Comparison of ENCODE assay signal across 13 cellular contexts in genomic region chr9:17082343-17082742, GRCh38. TPM values are rescaled to one million over a fixed set of nuclear protein-coding genes. Genes with fewer than 3 reads are reported as not detected.
DNase-seq lines count a peak whose midpoint lies in the region; ATAC-seq and TF ChIP-seq lines count a peak whose summit lies in the region.
"Had no signal": no experiment of that assay in that cellular context is flagged by ENCODE, and none has a peak within 500 bp of the region (broad histone marks: within the 10 kb centered on the region; RNA-seq: fewer than 3 reads in every experiment).

No MANE protein-coding gene starts in this region.

- H3K36me3 ChIP-seq in BE2C: no peaks in the 10 kb centered on the region
- no peaks in the 10 kb centered on the region for H3K36me3 ChIP-seq in Karpas-422 (ENCODE audit: insufficient read depth, low read length)

- H3K27me3 ChIP-seq in BE2C (no peaks in the 10 kb centered on the region), Karpas-422 (ENCODE audit: low read length) (no peaks in the 10 kb centered on the region)

- no peak overlapping the region for H3K4me3 ChIP-seq in BE2C (ENCODE audit: low read depth, low read length)
- H3K4me3 ChIP-seq in Karpas-422 (ENCODE audit: low read length): no peak overlapping the region
- no peak overlapping the region for H3K4me3 ChIP-seq in epithelial cell of esophagus (ENCODE audit: low read length)

- no peak overlapping the region for H3K9ac ChIP-seq in Karpas-422 (ENCODE audit: low read length)

- no peak overlapping the region for H3K27ac Mint-ChIP-seq in nephron progenitor cell
- H3K27ac Mint-ChIP-seq in stimulated activated memory B cell treated with anti-CD40 and anti-IgM and Interleukin-4, amounts not matched to agents 10 μg/mL and 1 μg/mL and 100 μg/mL, for 72 hours: no peak overlapping the region

- 0 out of 2 replicates have a peak overlapping the region, but pooled peaks have one; percentile 7 for H2AFZ ChIP-seq in Karpas-422 (ENCODE audit: low read length)

- no peaks in the 10 kb centered on the region for H4K20me1 ChIP-seq in Karpas-422 (ENCODE audit: insufficient read depth, low read depth, low read length)

- TF ChIP-seq CTCF in BE2C (IDR thresholded peaks at IDR 0.05; ENCODE audit: low read depth, low read length) (peak; percentile 35), epithelial cell of esophagus (IDR thresholded peaks at IDR 0.05; ENCODE audit: insufficient read depth, low read depth, low read length, missing control alignments) (peak; percentile 3), nephron progenitor cell (IDR thresholded peaks at IDR 0.05) (no peak)

- peaks cover 16% of the 10 kb centered on the region for H3K4me1 Mint-ChIP-seq in nephron progenitor cell
- H3K4me1 Mint-ChIP-seq in stimulated activated memory B cell treated with anti-CD40 and anti-IgM and Interleukin-4, amounts not matched to agents 10 μg/mL and 1 μg/mL and 100 μg/mL, for 72 hours: no peaks in the 10 kb centered on the region

- no peaks in the 10 kb centered on the region for H3K27me3 Mint-ChIP-seq in nephron progenitor cell (ENCODE audit: low read depth, poor library complexity)
- no peaks in the 10 kb centered on the region for H3K27me3 Mint-ChIP-seq in stimulated activated memory B cell treated with anti-CD40 and anti-IgM and Interleukin-4, amounts not matched to agents 10 μg/mL and 1 μg/mL and 100 μg/mL, for 72 hours

- peaks cover 9% of the 10 kb centered on the region for H3K4me1 ChIP-seq in BE2C
- no peaks in the 10 kb centered on the region for H3K4me1 ChIP-seq in Karpas-422 (ENCODE audit: low read length)

- no peaks in the 10 kb centered on the region for H3K9me3 Mint-ChIP-seq in nephron progenitor cell
- H3K9me3 Mint-ChIP-seq in stimulated activated memory B cell treated with anti-CD40 and anti-IgM and Interleukin-4, amounts not matched to agents 10 μg/mL and 1 μg/mL and 100 μg/mL, for 72 hours: no peaks in the 10 kb centered on the region

- DNase-seq in BE2C (peak; percentile 52), Karpas-422 (no peak), epithelial cell of esophagus (ENCODE audit: low read depth) (no peak), nephron progenitor cell (peak; percentile 33), Kasumi-1 (lab: John Stamatoyannopoulos, UW) (no peak)
- DNase-seq in stimulated activated naive CD4-positive, alpha-beta T cell treated with Interleukin-2 at 50 U/mL for 16 hours (lab: John Stamatoyannopoulos, UW): no peak
- DNase-seq: DMS153; NK-92 treated with Interleukin-12 subunit alpha and Interleukin-12 subunit beta, amount 100 ng/mL, for 24 hours; stimulated activated CD4-positive, alpha-beta T cell treated with anti-CD3 and anti-CD28 coated beads, Interleukin-12 subunit alpha, Interleukin-12 subunit beta, amount 100 ng/mL, for 4 hours; stimulated activated naive CD4-positive, alpha-beta T cell had no signal

- H3K27ac ChIP-seq in Karpas-422 (ENCODE audit: low read length): no peak overlapping the region

- no peaks in the 10 kb centered on the region for H3K9me2 ChIP-seq in Karpas-422 (replicated peaks; ENCODE audit: insufficient read depth, low read length)

- ATAC-seq in HG03108 (IDR thresholded peaks at IDR 0.05; ENCODE audit: unreplicated experiment): no peak
- ATAC-seq in stimulated activated memory B cell treated with anti-CD40 and anti-IgM and Interleukin-4, amounts not matched to agents 10 μg/mL and 1 μg/mL and 100 μg/mL, for 72 hours: no peak
- ATAC-seq: left colon had no signal

- no peak overlapping the region for H3K4me3 Mint-ChIP-seq in nephron progenitor cell
- no peak overlapping the region for H3K4me3 Mint-ChIP-seq in stimulated activated memory B cell treated with anti-CD40 and anti-IgM and Interleukin-4, amounts not matched to agents 10 μg/mL and 1 μg/mL and 100 μg/mL, for 72 hours

- no peaks in the 10 kb centered on the region for H3K79me2 ChIP-seq in Karpas-422 (ENCODE audit: low read length)

- H3K9me3 ChIP-seq in BE2C (no peaks in the 10 kb centered on the region), Karpas-422 (ENCODE audit: low read length) (no peaks in the 10 kb centered on the region)

- no peak overlapping the region for H3K4me2 ChIP-seq in Karpas-422 (ENCODE audit: low read depth, low read length, poor library complexity, severe bottlenecking)

- no peaks in the 10 kb centered on the region for H3K36me3 Mint-ChIP-seq in nephron progenitor cell (ENCODE audit: low read depth)
- H3K36me3 Mint-ChIP-seq in stimulated activated memory B cell treated with anti-CD40 and anti-IgM and Interleukin-4, amounts not matched to agents 10 μg/mL and 1 μg/mL and 100 μg/mL, for 72 hours: no peaks in the 10 kb centered on the region

RNA-seq across cellular contexts. Expression of gene CNTLN, which starts 52.5 kb away (rescaled TPM):
- polyA plus RNA-seq in BE2C (2012; ENCODE audit: insufficient read depth, insufficient read length, low read depth): 1.8 TPM
- total RNA-seq in Karpas-422 (2014; rRNA removed; shearing (Covaris generic); ENCODE audit: low replicate concordance): 13.0 and 18.3 TPM in 2 replicates

Comparison
In these comparisons a context has a peak if more than half of its experiments do, and no peak if none do; other contexts are left out.
1. DNase-seq: peak in BE2C (single experiment) and nephron progenitor cell (single experiment); none in Karpas-422 (single experiment), epithelial cell of esophagus (single experiment), Kasumi-1 (0 of 2) and stimulated activated naive CD4-positive, alpha-beta T cell treated with Interleukin-2 at 50 U/mL for 16 hours (single experiment).